In the genomic region with DNA sequence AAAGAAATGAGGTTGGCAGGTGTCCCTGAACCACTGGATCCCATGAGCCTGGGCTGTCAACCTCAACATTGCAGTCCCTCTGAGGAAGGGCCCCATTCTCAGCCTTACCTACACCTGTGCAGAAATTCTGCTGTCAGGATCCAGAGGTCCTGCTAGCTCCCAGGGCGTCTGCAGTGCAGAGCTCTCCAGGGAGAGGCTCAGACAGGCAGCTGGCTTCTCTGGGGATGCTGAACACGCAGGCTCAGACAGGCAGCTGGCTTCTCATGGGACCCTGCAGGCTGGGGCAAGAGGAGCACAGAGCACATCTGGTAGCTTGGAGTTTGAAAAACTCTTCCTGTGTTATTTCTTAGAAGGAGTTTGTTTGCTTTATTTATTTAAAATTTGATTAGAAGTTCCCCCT, we compare ENCODE assay signal across 15 cellular contexts. TPM values are rescaled to one million over a fixed set of nuclear protein-coding genes. Genes with fewer than 3 reads are reported as not detected.
DNase-seq lines count a peak whose midpoint lies in the region; ATAC-seq and TF ChIP-seq lines count a peak whose summit lies in the region.
"Had no signal": no experiment of that assay in that cellular context is flagged by ENCODE, and none has a peak within 500 bp of the region (broad histone marks: within the 10 kb centered on the region; RNA-seq: fewer than 3 reads in every experiment).

No MANE protein-coding gene starts in this region.

- peaks cover 36% of the 10 kb centered on the region for H3K36me3 Mint-ChIP-seq in endothelial cell (ENCODE audit: low read depth, unreplicated experiment)
- H3K36me3 Mint-ChIP-seq: CD4-positive, CD25-positive, alpha-beta regulatory T cell had no signal

- H3K4me1 ChIP-seq in BE2C, result no peaks in the 10 kb centered on the region
- H3K4me1 ChIP-seq in BLaER1, result peaks cover 25% of the 10 kb centered on the region
- H3K4me1 ChIP-seq: A549 had no signal

- intact Hi-C loops in sciatic nerve (cut with DNase I), result no loop called here

- H3K4me3 ChIP-seq in BE2C (ENCODE audit: low read depth, low read length) (no peak overlapping the region), BLaER1 (no peak overlapping the region)
- H3K4me3 ChIP-seq: A549, GM23338 had no signal

- H3K9me3 ChIP-seq in BE2C, result peaks cover 6% of the 10 kb centered on the region; the same call in 1 of the 2 replicates
- peaks cover 48% of the 10 kb centered on the region for H3K9me3 ChIP-seq in BLaER1

- peaks cover 5% of the 10 kb centered on the region for H3K4me1 Mint-ChIP-seq in endothelial cell (ENCODE audit: unreplicated experiment)
- H3K4me1 Mint-ChIP-seq: CD4-positive, CD25-positive, alpha-beta regulatory T cell; GM23338 had no signal

- no peak overlapping the region for H3K9ac ChIP-seq in BLaER1

- H3K27ac ChIP-seq in BLaER1, result no peak overlapping the region
- H3K27ac ChIP-seq: A549 had no signal

- no peak for ATAC-seq in sciatic nerve
- ATAC-seq: GM23338 had no signal

- H3K27me3 Mint-ChIP-seq in endothelial cell (ENCODE audit: unreplicated experiment), result peaks cover 22% of the 10 kb centered on the region
- H3K27me3 Mint-ChIP-seq: CD4-positive, CD25-positive, alpha-beta regulatory T cell had no signal

- DNase-seq in BE2C, result peak; percentile 55
- peak; percentile 38 for DNase-seq in NCI-H1694 treated with DMSO at 0.1 percent for 48 hours (lab: John Stamatoyannopoulos, UW)
- no peak for DNase-seq in endothelial cell (ENCODE audit: low spot score)
- no peak for DNase-seq in OCI-M2 (lab: John Stamatoyannopoulos, UW; ENCODE audit: unreplicated experiment)
- DNase-seq in activated CD4-positive, alpha-beta T cell treated with anti-CD3 and anti-CD28 coated beads, Interleukin-2, amount 50 U/mL, for 1 hour, result no peak
- no peak for DNase-seq in sciatic nerve (ENCODE audit: low spot score)
- DNase-seq: CD4-positive, CD25-positive, alpha-beta regulatory T cell; DMS153; DMS79 treated with DMSO at 0.1 percent for 48 hours; EL; H7; IMR-90 had no signal

- H3K4me2 ChIP-seq in BLaER1, result peak overlapping the region; percentile 70
- H3K4me2 ChIP-seq: A549, GM23338 had no signal

- H4K20me1 ChIP-seq in BLaER1, result peaks cover 8% of the 10 kb centered on the region; the same call in 1 of the 2 replicates

- H3K27me3 ChIP-seq in BE2C (no peaks in the 10 kb centered on the region), BLaER1 (peaks cover 16% of the 10 kb centered on the region; the same call in 1 of the 2 replicates)

- H3K4me3 Mint-ChIP-seq in endothelial cell (ENCODE audit: unreplicated experiment), result peak overlapping the region; percentile 85
- H3K4me3 Mint-ChIP-seq: CD4-positive, CD25-positive, alpha-beta regulatory T cell; GM23338 had no signal

- H3K36me3 ChIP-seq in BE2C (no peaks in the 10 kb centered on the region), BLaER1 (peaks cover 6% of the 10 kb centered on the region; the same call in 1 of the 2 replicates)

- no peak for TF ChIP-seq CTCF in BE2C (IDR thresholded peaks at IDR 0.05; ENCODE audit: low read depth, low read length)
- TF ChIP-seq CTCF in endothelial cell (IDR thresholded peaks at IDR 0.05; ENCODE audit: unreplicated experiment), result no peak

- peaks cover 5% of the 10 kb centered on the region for H3K9me3 Mint-ChIP-seq in endothelial cell (ENCODE audit: unreplicated experiment)

- H3K27ac Mint-ChIP-seq in endothelial cell (ENCODE audit: unreplicated experiment), result peak overlapping the region; percentile 84
- H3K27ac Mint-ChIP-seq: CD4-positive, CD25-positive, alpha-beta regulatory T cell; GM23338 had no signal

RNA-seq across cellular contexts. Expression of a gene that starts 50.9 kb away (rescaled TPM):
- polyA plus RNA-seq in BE2C (2012; ENCODE audit: insufficient read depth, insufficient read length, low read depth), result 0.14 TPM
- total RNA-seq in endothelial cell (ENCODE audit: unreplicated experiment), result 321 TPM
- 34.8 TPM for total RNA-seq in sciatic nerve

RNA-seq across cellular contexts. Expression of a gene that starts 53.9 kb away (rescaled TPM):
- 9.9 TPM for polyA plus RNA-seq in BE2C (2012; ENCODE audit: insufficient read depth, insufficient read length, low read depth)
- total RNA-seq in endothelial cell (ENCODE audit: unreplicated experiment), result 19.8 TPM
- 302 TPM for total RNA-seq in sciatic nerve

Comparison
In these comparisons a context has a peak if more than half of its experiments do, and no peak if none do; other contexts are left out.
1. DNase-seq: peak in BE2C (single experiment) and NCI-H1694 treated with DMSO at 0.1 percent for 48 hours (single experiment); none in endothelial cell (single experiment), OCI-M2 (single experiment), activated CD4-positive, alpha-beta T cell treated with anti-CD3 and anti-CD28 coated beads, Interleukin-2, amount 50 U/mL, for 1 hour (single experiment) and sciatic nerve (single experiment).
2. RNA of a gene that starts 53.9 kb away (total RNA-seq): 302 TPM in sciatic nerve (single experiment); 19.8 TPM in endothelial cell (single experiment); every median in the first group is over 10 times any median in the second.